In the genomic region with DNA sequence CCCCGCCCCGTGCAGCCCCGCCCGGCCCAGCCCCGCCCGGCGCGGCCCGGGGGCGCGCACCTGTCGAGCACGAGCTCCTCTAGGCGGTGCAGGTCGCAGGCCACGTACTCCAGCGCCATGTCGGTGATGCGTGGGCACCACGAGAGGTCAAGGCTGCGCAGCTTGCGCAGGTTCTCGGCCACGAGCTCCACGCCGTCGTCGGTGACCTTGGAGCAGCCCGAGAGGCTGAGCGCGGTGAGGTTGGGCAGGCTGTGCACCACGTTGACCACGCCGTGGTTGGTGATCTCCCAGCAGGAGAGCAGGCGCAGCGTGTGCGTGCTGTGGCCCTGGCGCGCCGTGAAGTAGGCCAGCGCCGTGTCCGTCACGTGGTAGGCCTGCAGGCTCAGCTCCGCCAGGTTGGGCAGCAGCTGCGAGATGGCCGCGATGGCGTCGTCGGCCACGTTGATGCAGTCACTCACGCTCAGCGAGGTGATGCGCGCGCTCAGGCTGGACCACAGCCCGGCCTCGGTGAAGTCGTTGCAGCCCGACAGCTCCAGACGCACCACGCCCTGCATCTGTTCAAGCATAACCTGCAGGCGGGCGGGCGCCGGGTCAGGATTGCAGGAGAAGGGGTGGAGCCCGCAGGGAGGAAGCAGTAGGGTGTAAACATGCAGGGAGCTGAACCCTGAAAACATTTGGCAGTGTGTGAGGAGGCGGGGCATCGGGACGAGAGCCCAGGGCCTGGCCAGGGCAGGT, we compare ENCODE assay signal across 9 cellular contexts. TPM values are rescaled to one million over a fixed set of nuclear protein-coding genes. Genes with fewer than 3 reads are reported as not detected.
DNase-seq lines count a peak whose midpoint lies in the region; ATAC-seq and TF ChIP-seq lines count a peak whose summit lies in the region.
"Had no signal": no experiment of that assay in that cellular context is flagged by ENCODE, and none has a peak within 500 bp of the region (broad histone marks: within the 10 kb centered on the region; RNA-seq: fewer than 3 reads in every experiment).

No MANE protein-coding gene starts in this region.

- peak; percentile 90 for DNase-seq in GM13977 (ENCODE audit: low spot score)
- DNase-seq in NCI-H226 = peak; percentile 81
- DNase-seq in activated T-cell treated with anti-CD3 and anti-CD28 coated beads for 24 hours (ENCODE audit: low read depth) = peak; percentile 62
- peak in 2 of 3 donors; percentile 54 to 60 for DNase-seq in stimulated activated CD4-positive, alpha-beta T cell treated with anti-CD3 and anti-CD28 coated beads, TNF-alpha, amount 100 ng/mL, for 1 hour (ENCODE audit: low read depth in 3 of 3, low spot score in 1 of 3)
- DNase-seq in chondrocyte (ENCODE audit: low spot score) = no peak

- ATAC-seq in GM21423 (IDR thresholded peaks at IDR 0.05; ENCODE audit: unreplicated experiment) = no peak
- no peak for ATAC-seq in GM18520 (IDR thresholded peaks at IDR 0.05; ENCODE audit: unreplicated experiment)
- ATAC-seq: Panc1 had no signal

- peaks cover 23% of the 10 kb centered on the region for H3K27me3 Mint-ChIP-seq in chondrocyte (ENCODE audit: low read depth)

- H3K4me3 Mint-ChIP-seq in chondrocyte (ENCODE audit: unreplicated experiment) = no peak overlapping the region

- TF ChIP-seq CTCF in GM13977 (IDR thresholded peaks at IDR 0.05; ENCODE audit: extremely low read depth, insufficient read depth, missing control alignments) = no peak
- no peak for TF ChIP-seq CTCF in chondrocyte (IDR thresholded peaks at IDR 0.05)

- in situ Hi-C loops in GM13977 (cut with MboI; ENCODE audit: low pct_unique_long_range_greater_than_20kb, low sequenced_read_pairs, unreplicated experiment) = no loop called here

- no peak overlapping the region for H3K27ac Mint-ChIP-seq in chondrocyte (ENCODE audit: unreplicated experiment)

- H3K4me3 ChIP-seq in iPS-11a (ENCODE audit: low read depth, low read length) = peak overlapping the region; percentile 51

- peaks cover 1% of the 10 kb centered on the region for H3K36me3 Mint-ChIP-seq in chondrocyte (ENCODE audit: low read depth)

- peaks cover 4% of the 10 kb centered on the region for H3K4me1 Mint-ChIP-seq in chondrocyte (ENCODE audit: low read depth)

- H3K9me3 Mint-ChIP-seq in chondrocyte (ENCODE audit: low read depth) = no peaks in the 10 kb centered on the region

RNA-seq across cellular contexts. Expression of gene WDR24, which starts 5.3 kb away (rescaled TPM):
- 12.6 to 17.7 TPM (median 13.7 TPM) in 3 replicates for total RNA-seq in chondrocyte

RNA-seq across cellular contexts. Expression of gene FBXL16, which starts 10.1 kb away (rescaled TPM):
- 0.53 to 0.87 TPM (median 0.82 TPM) in 3 replicates for total RNA-seq in chondrocyte

RNA-seq across cellular contexts. Expression of gene JMJD8, which starts 11.4 kb away (rescaled TPM):
- total RNA-seq in chondrocyte = 38.8 to 56.5 TPM (median 39.2 TPM) in 3 replicates

RNA-seq across cellular contexts. Expression of gene STUB1, which starts 15.3 kb away (rescaled TPM):
- total RNA-seq in chondrocyte = 89.7 to 139 TPM (median 96.1 TPM) in 3 replicates

RNA-seq across cellular contexts. Expression of gene METRN, which starts 19.4 kb away (rescaled TPM):
- 50.7 to 62.3 TPM (median 58.5 TPM) in 3 replicates for total RNA-seq in chondrocyte
